In genomic region chr7:99409814-99410213, GRCh38 we compare ENCODE assay signal across 8 cellular contexts. TPM values are rescaled to one million over a fixed set of nuclear protein-coding genes. Genes with fewer than 3 reads are reported as not detected.
A peak's percentile ranks its signal among the peaks of the same experiment; 100 is the strongest.
DNase-seq lines count a peak whose midpoint lies in the region; ATAC-seq and TF ChIP-seq lines count a peak whose summit lies in the region.

No MANE protein-coding gene starts in this region.

- intact Hi-C loops in activated T-helper 1 cell treated with anti-CD3 and anti-CD28 coated beads, Interleukin-12 subunit alpha, Interleukin-12 subunit beta, Interleukin-2, Interleukin-4 antibody, amounts not matched to agents 30 ng/mL and 10 ng/mL and 1 ng/mL, durations not matched to agents 14 hours and 24 hours and 36 hours (cut with micrococcal nuclease), result loop anchor here (1.0 to 5.0 kb wide), 4 partner anchors 28 to 1807 kb away; partner anchors contain the start of genes CPSF4, MEPCE, PLOD3 and PTCD1

- DNase-seq in activated CD4-positive, alpha-beta T cell treated with anti-CD3 and anti-CD28 coated beads, Interleukin-2, amount 10 ng/mL, durations not matched to agents 7 days and 5 days, result no peak
- DNase-seq in activated CD4-positive, alpha-beta T cell treated with anti-CD3 and anti-CD28 coated beads for 4 hours, result no peak
- no peak for DNase-seq in activated T-helper 1 cell treated with anti-CD3 and anti-CD28 coated beads, Interleukin-12 subunit alpha, Interleukin-12 subunit beta, Interleukin-2, Interleukin-4 antibody, amounts not matched to agents 30 ng/mL and 10 ng/mL and 1 ng/mL, durations not matched to agents 14 hours and 24 hours and 36 hours (ENCODE audit: low spot score)
- DNase-seq in suprapubic skin (ENCODE audit: low spot score in 2 of 2), result no peak
- DNase-seq in NK-92 (lab: John Stamatoyannopoulos, UW; ENCODE audit: unreplicated experiment), result no peak
- no peak for DNase-seq in cortex of kidney (lab: John Stamatoyannopoulos, UW)

- peak overlapping the region; percentile 94 for H3K4me3 Mint-ChIP-seq in activated CD4-positive, alpha-beta T cell treated with anti-CD3 and anti-CD28 coated beads, Interleukin-2, amount 10 ng/mL, durations not matched to agents 7 days and 5 days
- H3K4me3 Mint-ChIP-seq in activated T-helper 1 cell treated with anti-CD3 and anti-CD28 coated beads, Interleukin-12 subunit alpha, Interleukin-12 subunit beta, Interleukin-2, Interleukin-4 antibody, amounts not matched to agents 30 ng/mL and 10 ng/mL and 1 ng/mL, durations not matched to agents 14 hours and 24 hours and 36 hours, result peak overlapping the region; percentile 98

- H3K9ac ChIP-seq in iPS-20b (ENCODE audit: low read depth, low read length), result peak overlapping the region; percentile 100

- peaks cover 55% of the 10 kb centered on the region for H3K36me3 ChIP-seq in iPS-20b (ENCODE audit: insufficient read depth, low read depth, low read length)
- H3K36me3 ChIP-seq in suprapubic skin, result peaks cover 44% of the 10 kb centered on the region

- H3K9me3 ChIP-seq in iPS-20b (ENCODE audit: insufficient read depth, low read depth, low read length) (no peaks in the 10 kb centered on the region), suprapubic skin (no peaks in the 10 kb centered on the region)

- peak overlapping the region; percentile 37 for H3K27ac Mint-ChIP-seq in activated CD4-positive, alpha-beta T cell treated with anti-CD3 and anti-CD28 coated beads, Interleukin-2, amount 10 ng/mL, durations not matched to agents 7 days and 5 days
- H3K27ac Mint-ChIP-seq in activated T-helper 1 cell treated with anti-CD3 and anti-CD28 coated beads, Interleukin-12 subunit alpha, Interleukin-12 subunit beta, Interleukin-2, Interleukin-4 antibody, amounts not matched to agents 30 ng/mL and 10 ng/mL and 1 ng/mL, durations not matched to agents 14 hours and 24 hours and 36 hours, result peak overlapping the region; percentile 98

- H3K27me3 ChIP-seq in iPS-20b (ENCODE audit: insufficient read depth, low read length), result no peaks in the 10 kb centered on the region
- H3K27me3 ChIP-seq in suprapubic skin, result no peaks in the 10 kb centered on the region

- H3K9me3 Mint-ChIP-seq in activated CD4-positive, alpha-beta T cell treated with anti-CD3 and anti-CD28 coated beads, Interleukin-2, amount 10 ng/mL, durations not matched to agents 7 days and 5 days, result no peaks in the 10 kb centered on the region
- H3K9me3 Mint-ChIP-seq in activated T-helper 1 cell treated with anti-CD3 and anti-CD28 coated beads, Interleukin-12 subunit alpha, Interleukin-12 subunit beta, Interleukin-2, Interleukin-4 antibody, amounts not matched to agents 30 ng/mL and 10 ng/mL and 1 ng/mL, durations not matched to agents 14 hours and 24 hours and 36 hours, result no peaks in the 10 kb centered on the region

- TF ChIP-seq POLR2A in suprapubic skin (IDR thresholded peaks at IDR 0.05), result no peak

- no peak for ATAC-seq in HG02798 (IDR thresholded peaks at IDR 0.05; ENCODE audit: poor library complexity, unreplicated experiment)

- no peak overlapping the region for H3K27ac ChIP-seq in iPS-20b (ENCODE audit: low read length)
- peak overlapping the region; percentile 95 for H3K27ac ChIP-seq in suprapubic skin

- H3K4me1 ChIP-seq in iPS-20b (ENCODE audit: insufficient read depth, low read length) (peaks cover 13% of the 10 kb centered on the region), suprapubic skin (peaks cover 47% of the 10 kb centered on the region)

- H3K4me1 Mint-ChIP-seq in activated CD4-positive, alpha-beta T cell treated with anti-CD3 and anti-CD28 coated beads, Interleukin-2, amount 10 ng/mL, durations not matched to agents 7 days and 5 days, result peaks cover 42% of the 10 kb centered on the region
- H3K4me1 Mint-ChIP-seq in activated T-helper 1 cell treated with anti-CD3 and anti-CD28 coated beads, Interleukin-12 subunit alpha, Interleukin-12 subunit beta, Interleukin-2, Interleukin-4 antibody, amounts not matched to agents 30 ng/mL and 10 ng/mL and 1 ng/mL, durations not matched to agents 14 hours and 24 hours and 36 hours (ENCODE audit: low read depth), result peaks cover 38% of the 10 kb centered on the region

- no peak for TF ChIP-seq CTCF in suprapubic skin (IDR thresholded peaks at IDR 0.05)

- no peaks in the 10 kb centered on the region for H3K27me3 Mint-ChIP-seq in activated CD4-positive, alpha-beta T cell treated with anti-CD3 and anti-CD28 coated beads, Interleukin-2, amount 10 ng/mL, durations not matched to agents 7 days and 5 days
- no peaks in the 10 kb centered on the region for H3K27me3 Mint-ChIP-seq in activated T-helper 1 cell treated with anti-CD3 and anti-CD28 coated beads, Interleukin-12 subunit alpha, Interleukin-12 subunit beta, Interleukin-2, Interleukin-4 antibody, amounts not matched to agents 30 ng/mL and 10 ng/mL and 1 ng/mL, durations not matched to agents 14 hours and 24 hours and 36 hours (ENCODE audit: insufficient read depth)

- CTCF ChIA-PET in activated CD4-positive, alpha-beta T cell treated with anti-CD3 and anti-CD28 coated beads, Interleukin-2, amount 10 ng/mL, durations not matched to agents 7 days and 5 days (lab: Charles Lee), result interaction anchor here (1.3 to 4.0 kb wide), 3 partner anchors 10 to 26 kb away, joined by 4 to 18 read pairs (median 4); no protein-coding TSS in a partner anchor

- peaks cover 32% of the 10 kb centered on the region for H3K36me3 Mint-ChIP-seq in activated CD4-positive, alpha-beta T cell treated with anti-CD3 and anti-CD28 coated beads, Interleukin-2, amount 10 ng/mL, durations not matched to agents 7 days and 5 days (ENCODE audit: low read depth)
- H3K36me3 Mint-ChIP-seq in activated T-helper 1 cell treated with anti-CD3 and anti-CD28 coated beads, Interleukin-12 subunit alpha, Interleukin-12 subunit beta, Interleukin-2, Interleukin-4 antibody, amounts not matched to agents 30 ng/mL and 10 ng/mL and 1 ng/mL, durations not matched to agents 14 hours and 24 hours and 36 hours (ENCODE audit: low read depth), result peaks cover 36% of the 10 kb centered on the region

- no peak for TF ChIP-seq EP300 in suprapubic skin (IDR thresholded peaks at IDR 0.05)

- POLR2A ChIA-PET in activated CD4-positive, alpha-beta T cell treated with anti-CD3 and anti-CD28 coated beads, Interleukin-2, amount 10 ng/mL, durations not matched to agents 7 days and 5 days (lab: Charles Lee), result no interaction called here

- 30% methylated on average over 3 of the region's 3 CpGs for WGBS in suprapubic skin

- H3K4me3 ChIP-seq in iPS-20b (ENCODE audit: low read length) (peak overlapping the region; percentile 100), suprapubic skin (peak overlapping the region; percentile 92)

RNA-seq across cellular contexts. Expression of gene BUD31, which starts 1.0 kb away (rescaled TPM):
- total RNA-seq in activated CD4-positive, alpha-beta T cell treated with anti-CD3 and anti-CD28 coated beads, Interleukin-2, amount 10 ng/mL, durations not matched to agents 7 days and 5 days, result 100 to 1,000 TPM in 1 of 2 experiments, 10 to 100 TPM in 1; 94.2 to 115 TPM
- total RNA-seq in activated T-helper 1 cell treated with anti-CD3 and anti-CD28 coated beads, Interleukin-12 subunit alpha, Interleukin-12 subunit beta, Interleukin-2, Interleukin-4 antibody, amounts not matched to agents 30 ng/mL and 10 ng/mL and 1 ng/mL, durations not matched to agents 14 hours and 24 hours and 36 hours, result 132 and 145 TPM in 2 replicates
- total RNA-seq in suprapubic skin, result 10 to 100 TPM; 50.3 to 71.4 (median 60.3) TPM

RNA-seq across cellular contexts. Expression of gene PDAP1, which starts 1.4 kb away (rescaled TPM):
- total RNA-seq in activated CD4-positive, alpha-beta T cell treated with anti-CD3 and anti-CD28 coated beads, Interleukin-2, amount 10 ng/mL, durations not matched to agents 7 days and 5 days, result 10 to 100 TPM; 81.4 to 81.9 TPM
- 160 and 162 TPM in 2 replicates for total RNA-seq in activated T-helper 1 cell treated with anti-CD3 and anti-CD28 coated beads, Interleukin-12 subunit alpha, Interleukin-12 subunit beta, Interleukin-2, Interleukin-4 antibody, amounts not matched to agents 30 ng/mL and 10 ng/mL and 1 ng/mL, durations not matched to agents 14 hours and 24 hours and 36 hours
- 10 to 100 TPM; 47.2 to 68.5 (median 48.3) TPM for total RNA-seq in suprapubic skin

RNA-seq across cellular contexts. Expression of gene PTCD1, which starts 28.8 kb away (rescaled TPM):
- 1 to 10 TPM; 5.7 to 8.6 TPM for total RNA-seq in activated CD4-positive, alpha-beta T cell treated with anti-CD3 and anti-CD28 coated beads, Interleukin-2, amount 10 ng/mL, durations not matched to agents 7 days and 5 days
- 13.7 and 16.0 TPM in 2 replicates for total RNA-seq in activated T-helper 1 cell treated with anti-CD3 and anti-CD28 coated beads, Interleukin-12 subunit alpha, Interleukin-12 subunit beta, Interleukin-2, Interleukin-4 antibody, amounts not matched to agents 30 ng/mL and 10 ng/mL and 1 ng/mL, durations not matched to agents 14 hours and 24 hours and 36 hours
- 10 to 100 TPM in 2 of 4 donors, 1 to 10 TPM in 2; 7.7 to 14.8 (median 10.7) TPM for total RNA-seq in suprapubic skin

RNA-seq across cellular contexts. Expression of gene CPSF4, which starts 28.9 kb away (rescaled TPM):
- total RNA-seq in activated CD4-positive, alpha-beta T cell treated with anti-CD3 and anti-CD28 coated beads, Interleukin-2, amount 10 ng/mL, durations not matched to agents 7 days and 5 days, result 10 to 100 TPM; 58.5 to 61.9 TPM
- 92.3 and 93.2 TPM in 2 replicates for total RNA-seq in activated T-helper 1 cell treated with anti-CD3 and anti-CD28 coated beads, Interleukin-12 subunit alpha, Interleukin-12 subunit beta, Interleukin-2, Interleukin-4 antibody, amounts not matched to agents 30 ng/mL and 10 ng/mL and 1 ng/mL, durations not matched to agents 14 hours and 24 hours and 36 hours
- 10 to 100 TPM; 35.0 to 59.9 (median 41.7) TPM for total RNA-seq in suprapubic skin

RNA-seq across cellular contexts. Expression of gene ARPC1B, which starts 35.3 kb away (rescaled TPM):
- 100 to 1,000 TPM; 361 to 399 TPM for total RNA-seq in activated CD4-positive, alpha-beta T cell treated with anti-CD3 and anti-CD28 coated beads, Interleukin-2, amount 10 ng/mL, durations not matched to agents 7 days and 5 days
- total RNA-seq in activated T-helper 1 cell treated with anti-CD3 and anti-CD28 coated beads, Interleukin-12 subunit alpha, Interleukin-12 subunit beta, Interleukin-2, Interleukin-4 antibody, amounts not matched to agents 30 ng/mL and 10 ng/mL and 1 ng/mL, durations not matched to agents 14 hours and 24 hours and 36 hours, result 254 and 256 TPM in 2 replicates
- total RNA-seq in suprapubic skin, result 10 to 100 TPM; 48.9 to 66.9 (median 64.2) TPM
